Comparison of ENCODE assay signal across 8 cellular contexts in genomic region chr10:50367732-50368131, GRCh38.
DNase-seq lines count a peak whose midpoint lies in the region; ATAC-seq and TF ChIP-seq lines count a peak whose summit lies in the region.

No MANE protein-coding gene starts in this region.

- H3K36me3 Mint-ChIP-seq in CD14-positive monocyte: peaks cover 15 to 27% of the 10 kb centered on the region in 2 donors
- peaks cover 46% of the 10 kb centered on the region for H3K36me3 Mint-ChIP-seq in stimulated activated memory B cell treated with anti-CD40 and anti-IgM and Interleukin-4, amounts not matched to agents 10 μg/mL and 1 μg/mL and 100 μg/mL, for 72 hours
- peaks cover 39% of the 10 kb centered on the region for H3K36me3 Mint-ChIP-seq in activated naive CD8-positive, alpha-beta T cell treated with anti-CD3 and anti-CD28 coated beads for 36 hours

- no peak for ATAC-seq in stimulated activated memory B cell treated with anti-CD40 and anti-IgM and Interleukin-4, amounts not matched to agents 10 μg/mL and 1 μg/mL and 100 μg/mL, for 72 hours
- no peak for ATAC-seq in aorta (ENCODE audit: low FRiP score)

- no peaks in the 10 kb centered on the region for H3K36me3 ChIP-seq in aorta (ENCODE audit: control insufficient read depth in 1 of 2, insufficient read depth in 2 of 2, low read length in 1 of 2)

- TF ChIP-seq CTCF in CD14-positive monocyte (IDR thresholded peaks at IDR 0.05) (peak; percentile 49), WI38 (IDR thresholded peaks at IDR 0.05; ENCODE audit: low read depth, low read length) (peak; percentile 20; the same call in 1 of the 2 replicates)

- peaks cover 0 to 4% of the 10 kb centered on the region in 2 donors for H3K4me1 ChIP-seq in aorta (ENCODE audit: control insufficient read depth in 1 of 2, insufficient read depth in 2 of 2, low read length in 2 of 2)

- H3K4me3 ChIP-seq in WI38 (ENCODE audit: low read depth, low read length) (no peak overlapping the region), aorta (ENCODE audit: low read length in 2 of 2) (no peak overlapping the region)

- peak overlapping the region in 1 of 7 donors; percentile 47 for H3K27ac Mint-ChIP-seq in CD14-positive monocyte
- H3K27ac Mint-ChIP-seq in stimulated activated memory B cell treated with anti-CD40 and anti-IgM and Interleukin-4, amounts not matched to agents 10 μg/mL and 1 μg/mL and 100 μg/mL, for 72 hours: no peak overlapping the region
- no peak overlapping the region for H3K27ac Mint-ChIP-seq in activated naive CD8-positive, alpha-beta T cell treated with anti-CD3 and anti-CD28 coated beads for 36 hours

- intact Hi-C loops in CD14-positive monocyte (cut with micrococcal nuclease) (loop anchor here in 1 of 2 donors (5.0 kb wide), 1 partner anchor 50 kb away; no protein-coding TSS in a partner anchor), aorta (cut with DNase I) (no loop called here)

- H3K9me3 Mint-ChIP-seq in CD14-positive monocyte: no peaks in the 10 kb centered on the region
- peaks cover 4% of the 10 kb centered on the region for H3K9me3 Mint-ChIP-seq in stimulated activated memory B cell treated with anti-CD40 and anti-IgM and Interleukin-4, amounts not matched to agents 10 μg/mL and 1 μg/mL and 100 μg/mL, for 72 hours
- H3K9me3 Mint-ChIP-seq in activated naive CD8-positive, alpha-beta T cell treated with anti-CD3 and anti-CD28 coated beads for 36 hours: peaks cover 7% of the 10 kb centered on the region

- H3K27ac ChIP-seq in aorta (ENCODE audit: low read depth in 1 of 2, low read length in 2 of 2): no peak overlapping the region

- no peak for DNase-seq in CD14-positive monocyte (ENCODE audit: low spot score)
- peak; percentile 28 for DNase-seq in H4 (ENCODE audit: low spot score)
- DNase-seq in kidney glomerular epithelial cell (lab: John Stamatoyannopoulos, UW): peak; percentile 17
- no peak for DNase-seq in aorta
- no peak for DNase-seq in NCI-H1048 (lab: John Stamatoyannopoulos, UW)
- no peak for DNase-seq in activated naive CD8-positive, alpha-beta T cell treated with anti-CD3 and anti-CD28 coated beads for 36 hours

- H3K4me1 Mint-ChIP-seq in CD14-positive monocyte: peaks cover 16% of the 10 kb centered on the region
- H3K4me1 Mint-ChIP-seq in stimulated activated memory B cell treated with anti-CD40 and anti-IgM and Interleukin-4, amounts not matched to agents 10 μg/mL and 1 μg/mL and 100 μg/mL, for 72 hours: peaks cover 27% of the 10 kb centered on the region
- H3K4me1 Mint-ChIP-seq in activated naive CD8-positive, alpha-beta T cell treated with anti-CD3 and anti-CD28 coated beads for 36 hours: peaks cover 8% of the 10 kb centered on the region

- H3K9me3 ChIP-seq in aorta (ENCODE audit: control insufficient read depth, low read length): no peaks in the 10 kb centered on the region

- H3K27me3 Mint-ChIP-seq in CD14-positive monocyte (ENCODE audit: low read depth in 3 of 3): peaks cover 0 to 2% (median 0%) of the 10 kb centered on the region in 3 donors
- H3K27me3 Mint-ChIP-seq in stimulated activated memory B cell treated with anti-CD40 and anti-IgM and Interleukin-4, amounts not matched to agents 10 μg/mL and 1 μg/mL and 100 μg/mL, for 72 hours: no peaks in the 10 kb centered on the region
- H3K27me3 Mint-ChIP-seq in activated naive CD8-positive, alpha-beta T cell treated with anti-CD3 and anti-CD28 coated beads for 36 hours: no peaks in the 10 kb centered on the region

- H3K4me3 Mint-ChIP-seq in CD14-positive monocyte: no peak overlapping the region
- H3K4me3 Mint-ChIP-seq in stimulated activated memory B cell treated with anti-CD40 and anti-IgM and Interleukin-4, amounts not matched to agents 10 μg/mL and 1 μg/mL and 100 μg/mL, for 72 hours: no peak overlapping the region
- no peak overlapping the region for H3K4me3 Mint-ChIP-seq in activated naive CD8-positive, alpha-beta T cell treated with anti-CD3 and anti-CD28 coated beads for 36 hours

- H3K27me3 ChIP-seq in aorta (ENCODE audit: control insufficient read depth in 1 of 2, insufficient read depth in 2 of 2, low read length in 1 of 2): no peaks in the 10 kb centered on the region

- 85 to 87% methylated on average over 1 of the region's 1 CpG for WGBS in aorta, 2 donors

Comparison
In these comparisons a context has a peak if more than half of its experiments do, and no peak if none do; other contexts are left out.
1. DNase-seq: peak in H4 (single experiment) and kidney glomerular epithelial cell (single experiment); none in CD14-positive monocyte (single experiment), aorta (0 of 2), NCI-H1048 (single experiment) and activated naive CD8-positive, alpha-beta T cell treated with anti-CD3 and anti-CD28 coated beads for 36 hours (single experiment).